10 cellular contexts compared by ENCODE assay signal in genomic region chr6:159540152-159540551, GRCh38.
A peak's percentile ranks its signal among the peaks of the same experiment; 100 is the strongest.
DNase-seq lines count a peak whose midpoint lies in the region; ATAC-seq and TF ChIP-seq lines count a peak whose summit lies in the region.
"Had no signal": no experiment of that assay in that cellular context is flagged by ENCODE, and none has a peak within 500 bp of the region (broad histone marks: within the 10 kb centered on the region; RNA-seq: fewer than 3 reads in every experiment).

No MANE protein-coding gene starts in this region.

- H3K9ac ChIP-seq in NT2/D1 (ENCODE audit: insufficient read length, low read depth): no peak overlapping the region
- H3K9ac ChIP-seq: BLaER1 treated with 17β-estradiol and CSF1 and Interleukin-3, amounts not matched to agents 10 nM and 100 nM had no signal

- WGBS in heart right ventricle, 2 donors: 36 to 39% methylated on average over 12 of the region's 12 CpGs
- 47 to 48% methylated on average over 5 to 12 of the region's 12 CpGs for WGBS in transverse colon (ENCODE audit: low coverage in 1 of 2), 2 donors
- WGBS in lower leg skin, 2 donors: 33 to 44% methylated on average over 12 of the region's 12 CpGs

- H3K27me3 ChIP-seq in left ventricle myocardium inferior (ENCODE audit: low read depth) (peaks cover 23% of the 10 kb centered on the region), heart right ventricle (no peaks in the 10 kb centered on the region), NT2/D1 (ENCODE audit: insufficient read depth, insufficient read length) (no peaks in the 10 kb centered on the region), transverse colon (no peaks in the 10 kb centered on the region)
- H3K27me3 ChIP-seq: BLaER1 treated with 17β-estradiol and CSF1 and Interleukin-3, amounts not matched to agents 10 nM and 100 nM had no signal

- no peak for TF ChIP-seq POLR2A in transverse colon (IDR thresholded peaks at IDR 0.05)
- no peak for TF ChIP-seq POLR2A in lower leg skin (IDR thresholded peaks at IDR 0.05)

- TF ChIP-seq CTCF in left ventricle myocardium inferior (IDR thresholded peaks at IDR 0.05; ENCODE audit: borderline replicate concordance) (peak; percentile 15), heart right ventricle (IDR thresholded peaks at IDR 0.05) (peak in 2 of 9 donors; percentile 11 to 14), fibroblast of pulmonary artery (IDR thresholded peaks at IDR 0.05; ENCODE audit: low read length, missing control alignments) (peak; percentile 9), transverse colon (IDR thresholded peaks at IDR 0.05) (no peak), lower leg skin (IDR thresholded peaks at IDR 0.05) (no peak)

- H3K9me3 ChIP-seq in left ventricle myocardium inferior (replicated peaks) (no peaks in the 10 kb centered on the region), heart right ventricle (no peaks in the 10 kb centered on the region), NT2/D1 (ENCODE audit: insufficient read depth, low read length) (no peaks in the 10 kb centered on the region), transverse colon (no peaks in the 10 kb centered on the region)
- H3K9me3 ChIP-seq: BLaER1 treated with 17β-estradiol and CSF1 and Interleukin-3, amounts not matched to agents 10 nM and 100 nM had no signal

- no peaks in the 10 kb centered on the region for H3K4me1 ChIP-seq in left ventricle myocardium inferior
- H3K4me1 ChIP-seq in heart right ventricle: no peaks in the 10 kb centered on the region
- no peaks in the 10 kb centered on the region for H3K4me1 ChIP-seq in NT2/D1 (ENCODE audit: insufficient read depth, insufficient read length)
- no peaks in the 10 kb centered on the region for H3K4me1 ChIP-seq in transverse colon
- H3K4me1 ChIP-seq: BLaER1 treated with 17β-estradiol and CSF1 and Interleukin-3, amounts not matched to agents 10 nM and 100 nM had no signal

- H3K27ac ChIP-seq in left ventricle myocardium inferior (replicated peaks): no peak overlapping the region
- no peak overlapping the region for H3K27ac ChIP-seq in heart right ventricle
- no peak overlapping the region for H3K27ac ChIP-seq in transverse colon
- H3K27ac ChIP-seq: BLaER1 treated with 17β-estradiol and CSF1 and Interleukin-3, amounts not matched to agents 10 nM and 100 nM had no signal

- in situ Hi-C loops in transverse colon (cut with MboI; ENCODE audit: low pct_ligation_motif_present in 1 of 4, low pct_unique_long_range_greater_than_20kb in 1 of 4, low sequenced_read_pairs in 3 of 4): no loop called here

- intact Hi-C loops in left ventricle myocardium inferior (cut with micrococcal nuclease): no loop called here
- intact Hi-C loops in heart right ventricle (cut with DNase I): no loop called here
- intact Hi-C loops in transverse colon (cut with DNase I; ENCODE audit: low total_unique reads): no loop called here
- intact Hi-C loops in lower leg skin (cut with DNase I; ENCODE audit: low total_unique reads): no loop called here

- TF ChIP-seq EP300 in transverse colon (IDR thresholded peaks at IDR 0.05; ENCODE audit: low read depth): no peak

- ATAC-seq in heart right ventricle: no peak

- H3K36me3 ChIP-seq in left ventricle myocardium inferior (no peaks in the 10 kb centered on the region), heart right ventricle (no peaks in the 10 kb centered on the region), NT2/D1 (ENCODE audit: insufficient read depth, insufficient read length, low read length) (no peaks in the 10 kb centered on the region), transverse colon (no peaks in the 10 kb centered on the region)
- H3K36me3 ChIP-seq: BLaER1 treated with 17β-estradiol and CSF1 and Interleukin-3, amounts not matched to agents 10 nM and 100 nM had no signal

- H3K4me3 ChIP-seq in left ventricle myocardium inferior (no peak overlapping the region), heart right ventricle (no peak overlapping the region), NT2/D1 (ENCODE audit: insufficient read length, low read depth) (no peak overlapping the region), fibroblast of pulmonary artery (replicated peaks; ENCODE audit: low read depth, low read length) (no peak overlapping the region), transverse colon (no peak overlapping the region), lower leg skin (ENCODE audit: low read depth, poor library complexity, severe bottlenecking) (no peak overlapping the region)
- H3K4me3 ChIP-seq: BLaER1 treated with 17β-estradiol and CSF1 and Interleukin-3, amounts not matched to agents 10 nM and 100 nM had no signal

- DNase-seq in left ventricle myocardium inferior: no peak
- no peak for DNase-seq in heart right ventricle
- peak; percentile 16 for DNase-seq in NT2/D1 (ENCODE audit: low read depth, low spot score)
- DNase-seq in fibroblast of pulmonary artery (ENCODE audit: low read depth): no peak
- DNase-seq in activated CD4-positive, CD25-positive, alpha-beta regulatory T cell treated with anti-CD3 and anti-CD28 coated beads, Interleukin-2, amount 50 U/mL, for 72 hours: no peak
- DNase-seq in transverse colon: no peak
- DNase-seq in lower leg skin (ENCODE audit: low spot score in 2 of 2): no peak
- DNase-seq in LoVo (ENCODE audit: low spot score): no peak
- DNase-seq: NCI-H510A had no signal

Comparison
In these comparisons a context has a peak if more than half of its experiments do, and no peak if none do; other contexts are left out.
1. CTCF ChIP-seq: peak in left ventricle myocardium inferior (single experiment) and fibroblast of pulmonary artery (single experiment); none in transverse colon (0 of 5) and lower leg skin (0 of 3).